25 cellular contexts compared by ENCODE assay signal in the genomic region with DNA sequence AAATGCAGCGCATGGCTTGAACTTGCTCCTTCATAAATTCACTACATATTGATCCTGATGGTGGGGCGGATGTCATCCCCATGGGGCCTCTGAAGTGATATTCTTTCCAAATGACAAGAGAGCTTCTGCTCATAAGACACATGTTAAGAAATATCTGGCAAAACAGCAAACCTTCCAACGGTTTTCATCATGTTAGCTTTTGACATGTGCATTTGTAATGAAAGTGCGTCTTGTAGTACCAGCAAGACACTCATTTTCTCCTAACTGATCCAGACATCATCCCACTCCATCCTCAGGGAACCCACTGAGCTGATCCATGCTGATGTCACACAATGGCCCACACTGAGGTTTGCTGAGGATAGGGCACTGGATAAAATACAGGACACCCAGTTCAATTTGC. TPM values are rescaled to one million over a fixed set of nuclear protein-coding genes. Genes with fewer than 3 reads are reported as not detected.
A peak's percentile ranks its signal among the peaks of the same experiment; 100 is the strongest.
DNase-seq lines count a peak whose midpoint lies in the region; ATAC-seq and TF ChIP-seq lines count a peak whose summit lies in the region.
"Had no signal": no experiment of that assay in that cellular context is flagged by ENCODE, and none has a peak within 500 bp of the region (broad histone marks: within the 10 kb centered on the region; RNA-seq: fewer than 3 reads in every experiment).

No MANE protein-coding gene starts in this region.

- no peak overlapping the region for H3K4me3 Mint-ChIP-seq in chondrocyte (ENCODE audit: unreplicated experiment)
- no peak overlapping the region for H3K4me3 Mint-ChIP-seq in activated CD8-positive, alpha-beta T cell treated with anti-CD3 and anti-CD28 coated beads, Interleukin-2, amount 10 ng/mL, durations not matched to agents 7 days and 5 days
- H3K4me3 Mint-ChIP-seq: CD14-positive monocyte; CD4-positive, alpha-beta memory T cell; CD4-positive, CD25-positive, alpha-beta regulatory T cell; CD8-positive, alpha-beta memory T cell had no signal

- CTCF ChIA-PET in activated CD8-positive, alpha-beta T cell treated with anti-CD3 and anti-CD28 coated beads, Interleukin-2, amount 10 ng/mL, durations not matched to agents 7 days and 5 days (lab: Charles Lee) = no interaction called here

- peaks cover 28% of the 10 kb centered on the region for H3K4me1 ChIP-seq in cardiac muscle cell (ENCODE audit: low read depth)
- H3K4me1 ChIP-seq in trophoblast cell (ENCODE audit: control insufficient read depth in 1 of 2, insufficient read depth in 2 of 2, low read length in 2 of 2) = peaks cover 6 to 10% of the 10 kb centered on the region in 2 experiments
- H3K4me1 ChIP-seq: A549, BE2C, BLaER1 had no signal

- DNase-seq in cardiac muscle cell (ENCODE audit: low read depth in 1 of 2, low spot score in 1 of 2) = no peak
- no peak for DNase-seq in Right ventricle myocardium inferior (ENCODE audit: missing footprints)
- no peak for DNase-seq in chondrocyte (ENCODE audit: low spot score)
- no peak for DNase-seq in trophoblast cell
- no peak for DNase-seq in activated CD8-positive, alpha-beta T cell treated with anti-CD3 and anti-CD28 coated beads, Interleukin-2, amount 10 ng/mL, durations not matched to agents 7 days and 5 days
- DNase-seq: ACHN; BE2C; C1 segment of cervical spinal cord; CD4-positive, alpha-beta memory T cell; CD4-positive, CD25-positive, alpha-beta regulatory T cell; CD8-positive, alpha-beta memory T cell; COR-L47; DMS 273 treated with DMSO at 0.1 percent for 48 hours; DMS153; DMS53; DMS79; DND-41; EL; GDM1 had no signal

- peak overlapping the region; percentile 60 for H3K27ac ChIP-seq in cardiac muscle cell
- no peak overlapping the region for H3K27ac ChIP-seq in trophoblast cell (ENCODE audit: low read depth, low read length)
- H3K27ac ChIP-seq: 22Rv1, A549, BLaER1 had no signal

- H4K12ac ChIP-seq in trophoblast cell (ENCODE audit: low read depth, low read length) = no peak overlapping the region

- H2BK5ac ChIP-seq in trophoblast cell (ENCODE audit: low read depth, low read length, poor library complexity) = no peak overlapping the region

- no peak for TF ChIP-seq CTCF in cardiac muscle cell (IDR thresholded peaks at IDR 0.05; ENCODE audit: low read depth, low read length)
- TF ChIP-seq CTCF in chondrocyte (IDR thresholded peaks at IDR 0.05) = no peak

- no peaks in the 10 kb centered on the region for H3K79me1 ChIP-seq in trophoblast cell (ENCODE audit: low read length)

- H3K4me1 Mint-ChIP-seq in chondrocyte (ENCODE audit: low read depth) = peaks cover 60% of the 10 kb centered on the region
- no peaks in the 10 kb centered on the region for H3K4me1 Mint-ChIP-seq in activated CD8-positive, alpha-beta T cell treated with anti-CD3 and anti-CD28 coated beads, Interleukin-2, amount 10 ng/mL, durations not matched to agents 7 days and 5 days (ENCODE audit: low read depth)
- H3K4me1 Mint-ChIP-seq: CD14-positive monocyte; CD4-positive, alpha-beta memory T cell; CD4-positive, CD25-positive, alpha-beta regulatory T cell; CD8-positive, alpha-beta memory T cell had no signal

- H3K27me3 ChIP-seq in cardiac muscle cell (no peaks in the 10 kb centered on the region), trophoblast cell (ENCODE audit: insufficient read depth, low read length) (no peaks in the 10 kb centered on the region)
- H3K27me3 ChIP-seq: BE2C, BLaER1 had no signal

- no peaks in the 10 kb centered on the region for H3K36me3 ChIP-seq in cardiac muscle cell
- peaks cover 2 to 13% of the 10 kb centered on the region in 2 experiments for H3K36me3 ChIP-seq in trophoblast cell (ENCODE audit: control insufficient read depth in 1 of 2, insufficient read depth in 2 of 2, low read length in 2 of 2)
- H3K36me3 ChIP-seq: BE2C, BLaER1 had no signal

- no peak overlapping the region for H3K23ac ChIP-seq in trophoblast cell (ENCODE audit: low read length)

- no peak overlapping the region for H4K91ac ChIP-seq in trophoblast cell (ENCODE audit: low read depth, low read length)

- H4K8ac ChIP-seq in trophoblast cell (ENCODE audit: low read depth, low read length) = no peak overlapping the region

- H2BK12ac ChIP-seq in trophoblast cell (ENCODE audit: low read length) = no peak overlapping the region

- ATAC-seq in Right ventricle myocardium inferior (no peak), HG02938 (IDR thresholded peaks at IDR 0.05; ENCODE audit: unreplicated experiment) (no peak)
- ATAC-seq in activated CD8-positive, alpha-beta T cell treated with anti-CD3 and anti-CD28 coated beads, Interleukin-2, amount 10 ng/mL, durations not matched to agents 7 days and 5 days = no peak
- ATAC-seq: A549 had no signal

- H3K79me2 ChIP-seq in trophoblast cell (ENCODE audit: control insufficient read depth, insufficient read depth, low read length, poor library complexity) = peaks cover 4% of the 10 kb centered on the region

- H3K36me3 Mint-ChIP-seq in chondrocyte (ENCODE audit: low read depth) = peaks cover 9% of the 10 kb centered on the region
- no peaks in the 10 kb centered on the region for H3K36me3 Mint-ChIP-seq in activated CD8-positive, alpha-beta T cell treated with anti-CD3 and anti-CD28 coated beads, Interleukin-2, amount 10 ng/mL, durations not matched to agents 7 days and 5 days (ENCODE audit: low read depth)
- H3K36me3 Mint-ChIP-seq: CD14-positive monocyte; CD4-positive, alpha-beta memory T cell; CD4-positive, CD25-positive, alpha-beta regulatory T cell; CD8-positive, alpha-beta memory T cell had no signal

- H2BK120ac ChIP-seq in trophoblast cell (ENCODE audit: insufficient read depth, low read length, poor library complexity) = no peak overlapping the region

- H3K4me2 ChIP-seq in trophoblast cell (ENCODE audit: low read length) = no peak overlapping the region
- H3K4me2 ChIP-seq: A549, BLaER1 had no signal

- no peak overlapping the region for H2AK5ac ChIP-seq in trophoblast cell (ENCODE audit: low read length)

- no peaks in the 10 kb centered on the region for H3K9me3 Mint-ChIP-seq in chondrocyte (ENCODE audit: low read depth)
- H3K9me3 Mint-ChIP-seq in activated CD8-positive, alpha-beta T cell treated with anti-CD3 and anti-CD28 coated beads, Interleukin-2, amount 10 ng/mL, durations not matched to agents 7 days and 5 days (ENCODE audit: insufficient read depth) = no peaks in the 10 kb centered on the region

- H3K14ac ChIP-seq in trophoblast cell (ENCODE audit: low read length) = no peak overlapping the region

- intact Hi-C loops in Right ventricle myocardium inferior (cut with DNase I) = no loop called here

- H3K9ac ChIP-seq in trophoblast cell (ENCODE audit: low read length) = no peak overlapping the region
- H3K9ac ChIP-seq: BLaER1 had no signal

- H3K9me3 ChIP-seq in cardiac muscle cell (ENCODE audit: low read depth) (no peaks in the 10 kb centered on the region), trophoblast cell (ENCODE audit: insufficient read depth, low read depth, low read length) (no peaks in the 10 kb centered on the region)
- H3K9me3 ChIP-seq: A549, BE2C, BLaER1 had no signal

- H3K4me3 ChIP-seq in cardiac muscle cell (no peak overlapping the region), trophoblast cell (ENCODE audit: low read depth, low read length) (no peak overlapping the region)
- H3K4me3 ChIP-seq: A549, BLaER1, GM12878 had no signal

- H3K27ac Mint-ChIP-seq in chondrocyte (ENCODE audit: unreplicated experiment) = peak overlapping the region; percentile 19
- no peak overlapping the region for H3K27ac Mint-ChIP-seq in activated CD8-positive, alpha-beta T cell treated with anti-CD3 and anti-CD28 coated beads, Interleukin-2, amount 10 ng/mL, durations not matched to agents 7 days and 5 days
- H3K27ac Mint-ChIP-seq: CD14-positive monocyte; CD4-positive, alpha-beta memory T cell; CD4-positive, CD25-positive, alpha-beta regulatory T cell; CD8-positive, alpha-beta memory T cell had no signal

- H3K4ac ChIP-seq in trophoblast cell (ENCODE audit: low read depth, low read length) = peak overlapping the region; percentile 47

- no peaks in the 10 kb centered on the region for H3K27me3 Mint-ChIP-seq in chondrocyte (ENCODE audit: low read depth)
- H3K27me3 Mint-ChIP-seq in activated CD8-positive, alpha-beta T cell treated with anti-CD3 and anti-CD28 coated beads, Interleukin-2, amount 10 ng/mL, durations not matched to agents 7 days and 5 days (ENCODE audit: low read depth) = no peaks in the 10 kb centered on the region
- H3K27me3 Mint-ChIP-seq: CD4-positive, alpha-beta memory T cell; CD4-positive, CD25-positive, alpha-beta regulatory T cell; CD8-positive, alpha-beta memory T cell had no signal

- no peak overlapping the region for H3K18ac ChIP-seq in trophoblast cell (ENCODE audit: low read length)

- H2AFZ ChIP-seq in trophoblast cell (ENCODE audit: insufficient read depth, low read length, poor library complexity) = no peak overlapping the region

- WGBS in trophoblast cell (ENCODE audit: extremely low coverage, insufficient coverage, insufficient read length) = no CpG with 5 or more reads among the region's 4 CpGs

- POLR2A ChIA-PET in activated CD8-positive, alpha-beta T cell treated with anti-CD3 and anti-CD28 coated beads, Interleukin-2, amount 10 ng/mL, durations not matched to agents 7 days and 5 days (lab: Charles Lee) = no interaction called here

RNA-seq across cellular contexts. Expression of a gene that starts 45.6 kb away (rescaled TPM):
- total RNA-seq in cardiac muscle cell (14.6 and 16.6 TPM in 2 replicates), Right ventricle myocardium inferior (28.6 TPM), chondrocyte (81.2 to 249 TPM (median 239 TPM) in 3 replicates)
- 12.9 and 15.7 TPM in 2 replicates for polyA plus RNA-seq in cardiac muscle cell
- polyA plus RNA-seq in trophoblast cell (2013) = 57.6 and 63.3 TPM in 2 replicates
- total RNA-seq in activated CD8-positive, alpha-beta T cell treated with anti-CD3 and anti-CD28 coated beads, Interleukin-2, amount 10 ng/mL, durations not matched to agents 7 days and 5 days = not detected
- total RNA-seq: CD8-positive, alpha-beta memory T cell had no signal
- polyA plus RNA-seq: A549; CD14-positive monocyte; CD8-positive, alpha-beta memory T cell had no signal

Comparison
In these comparisons a context has a peak if more than half of its experiments do, and no peak if none do; other contexts are left out.
1. RNA of a gene that starts 45.6 kb away (total RNA-seq): 81.2 to 249 TPM in chondrocyte, 28.6 TPM in Right ventricle myocardium inferior (single experiment) and 14.6 to 16.6 TPM in cardiac muscle cell; not detected in activated CD8-positive, alpha-beta T cell treated with anti-CD3 and anti-CD28 coated beads, Interleukin-2, amount 10 ng/mL, durations not matched to agents 7 days and 5 days; every median in the first group is over 10 times any median in the second.